ENCODE assay signal across 23 cellular contexts in the genomic region with DNA sequence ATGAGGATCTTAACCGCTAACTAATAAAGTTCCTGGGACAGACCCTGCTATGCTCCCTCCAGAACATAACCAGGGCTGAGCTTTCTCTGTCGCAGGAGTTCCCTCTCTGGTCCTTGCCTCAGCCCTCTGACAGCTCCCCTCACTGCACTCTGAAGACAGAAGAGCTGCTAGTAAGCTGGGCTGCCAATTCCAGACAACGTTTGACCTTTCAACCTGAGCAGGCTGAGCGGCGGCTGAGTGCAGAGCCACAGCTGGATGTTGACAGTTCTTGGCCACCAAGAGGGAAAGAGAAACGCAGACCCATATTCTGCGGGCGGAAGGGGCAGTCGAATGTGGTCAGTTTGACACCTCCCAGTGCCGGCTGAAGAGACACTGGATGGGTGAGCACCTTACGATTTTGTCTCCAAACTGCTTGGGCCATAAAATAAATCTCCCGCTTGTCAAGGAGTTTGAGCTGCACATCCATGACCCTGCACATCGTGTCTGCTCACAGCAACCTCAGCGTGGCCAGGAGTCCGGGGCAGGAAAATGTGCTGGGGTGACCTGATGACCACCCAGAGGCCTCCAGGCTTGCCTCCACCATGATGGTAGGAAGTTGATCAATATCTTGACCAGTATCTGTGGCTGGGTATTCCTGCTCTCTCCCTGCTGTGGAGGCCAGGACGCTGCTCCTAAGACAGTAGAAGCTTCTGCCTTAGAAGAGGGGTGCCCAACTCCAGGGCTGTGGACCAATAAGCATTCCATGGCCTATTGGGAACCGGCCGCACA.
"Had no signal": no experiment of that assay in that cellular context is flagged by ENCODE, and none has a peak within 500 bp of the region (broad histone marks: within the 10 kb centered on the region; RNA-seq: fewer than 3 reads in every experiment).

No MANE protein-coding gene starts in this region.

- FAIRE-seq: colon, frontal cortex had no signal

- H3K27ac ChIP-seq: cardiac muscle cell, neural progenitor cell, ovary, SK-N-MC, thyroid gland, uterus had no signal

- H3K9me3 ChIP-seq: ovary, thyroid gland, uterus had no signal

- ATAC-seq: activated CD8-positive, alpha-beta T cell treated with anti-CD3 and anti-CD28 coated beads for 36 hours; activated T-helper 17 cell treated with anti-CD3 and anti-CD28 coated beads, Interleukin-2, amount 50 U/mL, for 72 hours; T-cell had no signal

- H3K27me3 ChIP-seq: cardiac muscle cell, neural progenitor cell, ovary, thyroid gland, uterus had no signal

- H3K36me3 ChIP-seq: cardiac muscle cell, neural progenitor cell, ovary, thyroid gland, uterus had no signal

- DNase-seq: activated CD4-positive, alpha-beta T cell treated with anti-CD3 and anti-CD28 coated beads, Interleukin-2, amount 10 ng/mL, durations not matched to agents 24 days and 14 days; activated CD8-positive, alpha-beta T cell treated with anti-CD3 and anti-CD28 coated beads for 36 hours; activated naive CD4-positive, alpha-beta T cell; activated naive CD8-positive, alpha-beta T cell treated with anti-CD3 and anti-CD28 coated beads for 36 hours; activated T-cell treated with anti-CD3 and anti-CD28 coated beads, Interleukin-2, amount 50 U/mL, for 1 hour; amygdala; endodermal cell; head of caudate nucleus; kidney glomerular epithelial cell; mammary epithelial cell; naive B cell; ovary; stimulated activated naive CD4-positive, alpha-beta T cell treated with Interleukin-2 at 50 U/mL for 16 hours; T-cell; T-helper 9 cell; thyroid gland; uterus had no signal

- H3K4me1 ChIP-seq: neural progenitor cell, thyroid gland, uterus had no signal

- H3K4me3 ChIP-seq: cardiac muscle cell, neural progenitor cell, ovary, SK-N-MC, thyroid gland, uterus had no signal
